In the genomic region with DNA sequence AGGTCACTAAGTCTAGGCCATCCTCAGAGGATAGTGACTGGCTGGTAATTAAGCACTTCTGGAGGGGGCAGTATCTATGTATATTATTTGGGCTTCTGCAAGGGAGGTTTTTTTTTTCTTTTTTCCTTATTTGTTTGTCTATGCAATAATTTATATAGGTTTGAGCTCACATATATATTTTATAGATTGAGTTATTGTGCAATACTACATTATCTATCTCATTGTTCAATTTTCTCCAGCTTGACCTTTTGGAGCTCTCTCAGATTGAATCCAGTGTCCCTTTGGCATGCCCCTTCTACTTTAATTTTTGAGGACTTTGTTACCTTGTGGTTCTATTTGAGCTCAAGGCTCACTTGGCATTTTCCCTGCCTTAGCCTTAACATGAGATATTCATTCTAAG, we compare ENCODE assay signal across 35 cellular contexts.
"Had no signal": no experiment of that assay in that cellular context is flagged by ENCODE, and none has a peak within 500 bp of the region (broad histone marks: within the 10 kb centered on the region; RNA-seq: fewer than 3 reads in every experiment).

No MANE protein-coding gene starts in this region.

- DNase-seq: Karpas-422, Kasumi-1, MG63, MM.1S, MV-4-11, NCI-H1048, NCI-H1092, NCI-H1092 treated with DMSO at 0.1 percent for 48 hours, NCI-H1105, NCI-H1105 treated with DMSO at 0.1 percent for 48 hours, NCI-H1417, NCI-H1417 treated with DMSO at 0.1 percent for 48 hours, NCI-H1436, NCI-H1436 treated with DMSO at 0.1 percent for 48 hours, NCI-H146, NCI-H1694, NCI-H1694 treated with DMSO at 0.1 percent for 48 hours, NCI-H187, NCI-H187 treated with DMSO at 0.1 percent for 48 hours, NCI-H1930, NCI-H2029, NCI-H2029 treated with DMSO at 0.1 percent for 48 hours, NCI-H2081, NCI-H2081 treated with DMSO at 0.1 percent for 48 hours, NCI-H2107, NCI-H2171, NCI-H2227 treated with DMSO at 0.1 percent for 48 hours, NCI-H226, NCI-H345, NCI-H446, NCI-H446 treated with DMSO at 0.1 percent for 48 hours, NCI-H510A, NCI-H510A treated with DMSO at 0.1 percent for 48 hours, NCI-H524, NCI-H524 treated with DMSO at 0.1 percent for 48 hours had no signal

- H3K9me3 ChIP-seq: MG63 had no signal

- H3K27me3 ChIP-seq: MG63 had no signal

- H3K4me3 ChIP-seq: MG63 had no signal

- H3K36me3 ChIP-seq: MG63 had no signal
